25 cellular contexts compared by ENCODE assay signal in the genomic region with DNA sequence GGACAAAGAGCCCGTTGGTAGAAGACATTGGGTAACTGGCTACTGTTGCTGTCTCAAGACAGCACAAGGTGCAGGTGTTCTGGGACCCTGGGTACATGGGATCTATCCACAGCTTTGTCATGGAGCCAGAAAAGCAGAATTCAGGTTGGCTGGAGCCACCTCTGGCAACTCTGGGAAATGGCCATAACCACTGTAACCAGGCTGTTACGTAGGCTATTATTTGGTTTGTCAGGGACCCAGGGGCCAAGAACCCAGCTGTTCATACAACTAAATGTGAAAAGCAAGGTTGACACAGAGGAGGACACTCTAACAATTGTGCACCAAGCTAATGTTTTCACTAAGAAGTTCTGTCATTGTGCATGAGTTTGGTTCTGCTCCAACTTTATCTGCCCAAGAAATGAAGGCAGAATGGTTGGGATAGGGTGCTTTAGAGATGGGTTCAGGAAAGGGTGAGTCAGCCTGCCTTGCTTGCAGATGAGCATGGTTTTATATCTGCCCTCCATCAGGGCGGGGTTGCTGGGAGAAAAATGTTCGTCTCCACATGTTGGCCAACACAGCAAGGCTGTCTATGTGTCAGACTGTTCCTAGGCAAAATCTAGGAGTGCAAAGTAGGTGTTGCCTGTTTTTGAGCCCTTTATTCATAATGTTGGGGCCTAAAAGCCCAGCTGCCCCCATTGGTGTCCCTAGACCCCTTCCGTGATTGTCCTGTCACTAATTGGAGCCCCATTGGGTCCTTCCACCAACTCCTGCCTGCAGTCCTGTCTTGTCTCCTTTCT.
DNase-seq lines count a peak whose midpoint lies in the region; ATAC-seq and TF ChIP-seq lines count a peak whose summit lies in the region.
"Had no signal": no experiment of that assay in that cellular context is flagged by ENCODE, and none has a peak within 500 bp of the region (broad histone marks: within the 10 kb centered on the region; RNA-seq: fewer than 3 reads in every experiment).

No MANE protein-coding gene starts in this region.

- ATAC-seq in stimulated activated naive CD8-positive, alpha-beta T cell treated with anti-CD3 and anti-CD28 coated beads, Interleukin-15, Interleukin-2, amounts not matched to agents 100 U/mL and 50 U/mL, for 24 hours, result no peak
- no peak for ATAC-seq in GM18907 (IDR thresholded peaks at IDR 0.05; ENCODE audit: unreplicated experiment)
- ATAC-seq: activated CD8-positive, alpha-beta T cell treated with anti-CD3 and anti-CD28 coated beads for 36 hours; activated naive CD4-positive, alpha-beta T cell treated with anti-CD3 and anti-CD28 coated beads, Interleukin-2, amount 50 U/mL, for 72 hours; T-helper 17 cell had no signal

- H3K79me2 ChIP-seq in GM23248 (ENCODE audit: insufficient read depth), result no peaks in the 10 kb centered on the region

- 26 to 41% methylated on average over 5 of the region's 5 CpGs for WGBS in GM23248 (ENCODE audit: low coverage in 1 of 2, low lambda C conversion rate in 2 of 2, missing lambda C conversion rate in 2 of 2), 2 experiments

- H2AFZ ChIP-seq in GM23248, result no peak overlapping the region

- H4K20me1 ChIP-seq in GM23248 (ENCODE audit: insufficient read depth), result no peaks in the 10 kb centered on the region

- no peak overlapping the region for H3K4me2 ChIP-seq in GM23248 (ENCODE audit: unreplicated experiment)
- H3K4me2 ChIP-seq: smooth muscle cell had no signal

- no peak for TF ChIP-seq CTCF in fibroblast of villous mesenchyme (IDR thresholded peaks at IDR 0.05; ENCODE audit: insufficient read depth, low read depth, low read length)
- TF ChIP-seq CTCF in GM13977 (IDR thresholded peaks at IDR 0.05; ENCODE audit: extremely low read depth, insufficient read depth, missing control alignments), result no peak

- no peaks in the 10 kb centered on the region for H3K4me1 ChIP-seq in GM23248 (ENCODE audit: insufficient read depth)
- H3K4me1 ChIP-seq: colonic mucosa had no signal

- no peaks in the 10 kb centered on the region for H3K36me3 ChIP-seq in GM23248 (ENCODE audit: low read depth)
- H3K36me3 ChIP-seq: colonic mucosa had no signal

- no peaks in the 10 kb centered on the region; the same call in 1 of the 2 replicates for H3K27me3 ChIP-seq in GM23248 (replicated peaks; ENCODE audit: insufficient read depth)
- H3K27me3 ChIP-seq: colonic mucosa had no signal

- H3K27ac ChIP-seq in GM23248, result no peak overlapping the region
- H3K27ac ChIP-seq: C4-2B, colonic mucosa, SK-N-MC had no signal

- no peak overlapping the region for H3K9ac ChIP-seq in GM23248

- H3K4me3 ChIP-seq in GM23248, result no peak overlapping the region
- H3K4me3 ChIP-seq in fibroblast of villous mesenchyme (ENCODE audit: low read depth, low read length), result no peak overlapping the region
- H3K4me3 ChIP-seq: colonic mucosa, lung, SK-N-MC, smooth muscle cell had no signal

- no peaks in the 10 kb centered on the region for H3F3A ChIP-seq in GM23248 (ENCODE audit: insufficient read depth)

- DNase-seq in AG08395 (ENCODE audit: low spot score), result peak; percentile 45
- peak; percentile 44 for DNase-seq in GM23248
- DNase-seq in RPMI7951 (ENCODE audit: low read depth), result peak; percentile 82
- peak; percentile 48 for DNase-seq in fibroblast of villous mesenchyme (ENCODE audit: low read depth)
- no peak for DNase-seq in globus pallidus (ENCODE audit: low spot score)
- no peak for DNase-seq in GM13977 (ENCODE audit: low spot score)
- DNase-seq in stimulated activated naive CD8-positive, alpha-beta T cell treated with anti-CD3 and anti-CD28 coated beads, Interleukin-15, Interleukin-2, amounts not matched to agents 100 U/mL and 50 U/mL, for 24 hours, result no peak
- DNase-seq: ACHN; activated CD8-positive, alpha-beta T cell treated with anti-CD3 and anti-CD28 coated beads for 36 hours; anterior cingulate cortex; colonic mucosa; effector memory CD4-positive, alpha-beta T cell; foreskin melanocyte; Karpas-422; NCI-H187; NCI-H526; retina; stimulated activated CD4-positive, alpha-beta T cell treated with anti-CD3 and anti-CD28 coated beads, Interleukin-1b, Interleukin-23, amount 100 ng/mL, for 48 hours; T-helper 17 cell had no signal

- H3K9me2 ChIP-seq in GM23248 (ENCODE audit: insufficient read depth), result no peaks in the 10 kb centered on the region

- in situ Hi-C loops in GM23248 (cut with MboI), result no loop called here
- in situ Hi-C loops in GM13977 (cut with MboI; ENCODE audit: low pct_unique_long_range_greater_than_20kb, low sequenced_read_pairs, unreplicated experiment), result no loop called here

- H3K9me3 ChIP-seq in GM23248 (ENCODE audit: low read depth), result no peaks in the 10 kb centered on the region
- H3K9me3 ChIP-seq: colonic mucosa had no signal

Comparison
In these comparisons a context has a peak if more than half of its experiments do, and no peak if none do; other contexts are left out.
1. DNase-seq: peak in AG08395 (single experiment), GM23248 (single experiment), RPMI7951 (single experiment) and fibroblast of villous mesenchyme (single experiment); none in globus pallidus (single experiment), GM13977 (single experiment) and stimulated activated naive CD8-positive, alpha-beta T cell treated with anti-CD3 and anti-CD28 coated beads, Interleukin-15, Interleukin-2, amounts not matched to agents 100 U/mL and 50 U/mL, for 24 hours (single experiment).